Comparison of ENCODE assay signal across 19 cellular contexts in the genomic region with DNA sequence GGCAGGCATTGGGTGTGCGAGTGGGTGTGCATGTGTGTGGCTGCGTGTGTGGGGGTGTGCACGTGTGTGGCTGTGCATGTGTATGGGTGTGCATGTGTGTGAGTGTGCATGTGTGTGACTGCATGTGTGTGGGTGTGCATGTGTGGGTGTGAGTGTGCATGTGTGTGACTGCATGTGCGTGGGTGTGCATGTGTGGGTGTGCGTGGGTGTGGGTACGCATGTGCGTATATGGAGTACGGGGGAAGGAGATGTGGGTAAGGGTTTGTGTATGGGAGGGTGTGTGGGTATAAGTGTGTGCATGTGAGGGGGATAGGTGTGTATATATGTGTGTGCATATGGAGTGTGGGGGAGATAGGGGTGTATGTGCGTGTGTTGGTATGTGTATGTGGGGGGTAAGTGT.
A peak's percentile ranks its signal among the peaks of the same experiment; 100 is the strongest.
DNase-seq lines count a peak whose midpoint lies in the region; ATAC-seq, FAIRE-seq and TF ChIP-seq lines count a peak whose summit lies in the region.
"Had no signal": no experiment of that assay in that cellular context is flagged by ENCODE, and none has a peak within 500 bp of the region (broad histone marks: within the 10 kb centered on the region; RNA-seq: fewer than 3 reads in every experiment).

No MANE protein-coding gene starts in this region.

- no peak overlapping the region for H2BK120ac ChIP-seq in H1 (replicated peaks; ENCODE audit: low read depth, low read length)
- no peak overlapping the region for H2BK120ac ChIP-seq in trophoblast cell (ENCODE audit: insufficient read depth, low read length, poor library complexity)

- peaks cover 0 to 2% of the 10 kb centered on the region in 2 experiments for H4K20me1 ChIP-seq in H1 (replicated peaks in 1 of 2; ENCODE audit: control insufficient read depth in 1 of 2, insufficient read depth in 2 of 2, low read length in 2 of 2)

- H4K12ac ChIP-seq in trophoblast cell (ENCODE audit: low read depth, low read length), result no peak overlapping the region

- H3K27ac Mint-ChIP-seq in activated T-cell treated with anti-CD3 and anti-CD28 coated beads, Interleukin-2, amount 50 U/mL, for 24 hours, result peak overlapping the region; percentile 61
- H3K27ac Mint-ChIP-seq in activated T-cell treated with anti-CD3 and anti-CD28 coated beads, Interleukin-2, amount 50 U/mL, for 72 hours, result no peak overlapping the region
- no peak overlapping the region for H3K27ac Mint-ChIP-seq in endodermal cell

- H4K91ac ChIP-seq in H1 (replicated peaks; ENCODE audit: insufficient read length, low read length) (no peak overlapping the region), trophoblast cell (ENCODE audit: low read depth, low read length) (no peak overlapping the region)

- intact Hi-C loops in breast epithelium (cut with DNase I; ENCODE audit: low total_unique reads), result no loop called here

- H3K9me3 ChIP-seq in HEK293 (ENCODE audit: control insufficient read depth, insufficient read depth, low read depth, low read length) (no peaks in the 10 kb centered on the region), H1 (ENCODE audit: insufficient read depth in 2 of 2, low read depth in 1 of 2, low read length in 1 of 2) (no peaks in the 10 kb centered on the region), trophoblast cell (ENCODE audit: insufficient read depth, low read depth, low read length) (peaks cover 2% of the 10 kb centered on the region), breast epithelium (no peaks in the 10 kb centered on the region), endodermal cell (ENCODE audit: control insufficient read depth, low read length) (no peaks in the 10 kb centered on the region)

- H3K18ac ChIP-seq in H1 (ENCODE audit: extremely low read depth, low read length) (no peak overlapping the region), trophoblast cell (ENCODE audit: low read length) (no peak overlapping the region)

- H2BK20ac ChIP-seq in H1 (ENCODE audit: low read length), result no peak overlapping the region

- H3K14ac ChIP-seq in H1 (ENCODE audit: insufficient read length), result no peak overlapping the region
- no peak overlapping the region for H3K14ac ChIP-seq in trophoblast cell (ENCODE audit: low read length)

- TF ChIP-seq CTCF in HEK293 (tag by site-specific recombination; IDR thresholded peaks at IDR 0.05), result no peak
- TF ChIP-seq CTCF in H1 (IDR thresholded peaks at IDR 0.05; ENCODE audit: control extremely low read depth in 1 of 3, insufficient read depth in 1 of 3, low read depth in 1 of 3, low read length in 3 of 3), result no peak
- no peak for TF ChIP-seq CTCF in breast epithelium (IDR thresholded peaks at IDR 0.05)
- no peak for TF ChIP-seq CTCF in endodermal cell (conservative IDR thresholded peaks at IDR 0.05)

- H3K79me2 ChIP-seq in H1 (ENCODE audit: control insufficient read depth in 1 of 2, insufficient read depth in 2 of 2, low read length in 2 of 2) (no peaks in the 10 kb centered on the region), trophoblast cell (ENCODE audit: control insufficient read depth, insufficient read depth, low read length, poor library complexity) (no peaks in the 10 kb centered on the region)

- no peak overlapping the region for H3K4me3 Mint-ChIP-seq in activated T-cell treated with anti-CD3 and anti-CD28 coated beads, Interleukin-2, amount 50 U/mL, for 24 hours
- H3K4me3 Mint-ChIP-seq in activated T-cell treated with anti-CD3 and anti-CD28 coated beads, Interleukin-2, amount 50 U/mL, for 72 hours, result no peak overlapping the region
- no peak overlapping the region for H3K4me3 Mint-ChIP-seq in endodermal cell

- no peak for TF ChIP-seq POLR2A in H1 (IDR thresholded peaks at IDR 0.05; ENCODE audit: control extremely low read depth in 1 of 2, low read depth in 2 of 2, low read length in 2 of 2)
- TF ChIP-seq POLR2A in breast epithelium (IDR thresholded peaks at IDR 0.05), result no peak

- no peak overlapping the region for H2BK12ac ChIP-seq in H1 (ENCODE audit: low read depth, low read length)
- H2BK12ac ChIP-seq in trophoblast cell (ENCODE audit: low read length), result no peak overlapping the region

- CTCF ChIA-PET in HEK293 (lab: Yijun Ruan, JAX) (no interaction called here), H1 (lab: Charles Lee; ENCODE audit: partially characterized antibody) (interaction anchor here (1.7 kb wide), 1 partner anchor 30 kb away, joined by 3 read pairs; no protein-coding TSS in a partner anchor)

- POLR2A ChIA-PET in HEK293 (lab: Yijun Ruan, JAX), result no interaction called here
- POLR2A ChIA-PET in H1 (lab: Charles Lee; ENCODE audit: partially characterized antibody), result no interaction called here

- peaks cover 73% of the 10 kb centered on the region for H3K4me1 Mint-ChIP-seq in activated T-cell treated with anti-CD3 and anti-CD28 coated beads, Interleukin-2, amount 50 U/mL, for 24 hours (ENCODE audit: low read depth)
- H3K4me1 Mint-ChIP-seq in activated T-cell treated with anti-CD3 and anti-CD28 coated beads, Interleukin-2, amount 50 U/mL, for 72 hours (ENCODE audit: low read depth), result peaks cover 75% of the 10 kb centered on the region
- H3K4me1 Mint-ChIP-seq in endodermal cell, result no peaks in the 10 kb centered on the region

- H4K5ac ChIP-seq in H1 (ENCODE audit: insufficient read length, low read depth, low read length), result no peak overlapping the region

- H2AFZ ChIP-seq in H1 (ENCODE audit: low read length), result no peak overlapping the region
- H2AFZ ChIP-seq in trophoblast cell (ENCODE audit: insufficient read depth, low read length, poor library complexity), result no peak overlapping the region

- H3K23ac ChIP-seq in H1 (ENCODE audit: insufficient read length) (no peak overlapping the region), trophoblast cell (ENCODE audit: low read length) (no peak overlapping the region)

- peaks cover 8% of the 10 kb centered on the region for H3K9me3 Mint-ChIP-seq in activated T-cell treated with anti-CD3 and anti-CD28 coated beads, Interleukin-2, amount 50 U/mL, for 24 hours
- H3K9me3 Mint-ChIP-seq in activated T-cell treated with anti-CD3 and anti-CD28 coated beads, Interleukin-2, amount 50 U/mL, for 72 hours, result peaks cover 3 to 6% of the 10 kb centered on the region in 2 donors
- H3K9me3 Mint-ChIP-seq in endodermal cell, result no peaks in the 10 kb centered on the region

- H3K27me3 Mint-ChIP-seq in activated T-cell treated with anti-CD3 and anti-CD28 coated beads, Interleukin-2, amount 50 U/mL, for 24 hours, result no peaks in the 10 kb centered on the region
- no peaks in the 10 kb centered on the region for H3K27me3 Mint-ChIP-seq in activated T-cell treated with anti-CD3 and anti-CD28 coated beads, Interleukin-2, amount 50 U/mL, for 72 hours (ENCODE audit: low read depth)
- H3K27me3 Mint-ChIP-seq in endodermal cell (ENCODE audit: insufficient read depth), result no peaks in the 10 kb centered on the region

- TF ChIP-seq RAD21 in H1 (IDR thresholded peaks at IDR 0.05 in 1 of 2, conservative IDR thresholded peaks at IDR 0.05 in 1 of 2; ENCODE audit: low read depth in 2 of 2, low read length in 2 of 2), result no peak

- no peak for ATAC-seq in activated T-cell treated with anti-CD3 and anti-CD28 coated beads, Interleukin-2, amount 50 U/mL, for 72 hours (replicated peaks in 1 of 2)
- no peak for ATAC-seq in HG02973 (IDR thresholded peaks at IDR 0.05; ENCODE audit: unreplicated experiment)

- H2BK15ac ChIP-seq in H1 (ENCODE audit: low read length), result no peak overlapping the region

- no peak overlapping the region for H3K9ac ChIP-seq in H1 (replicated peaks in 1 of 4; ENCODE audit: extremely low read depth in 1 of 4, low read depth in 3 of 4, low read length in 3 of 4)
- no peak overlapping the region for H3K9ac ChIP-seq in trophoblast cell (ENCODE audit: low read length)
- H3K9ac ChIP-seq in endodermal cell (ENCODE audit: extremely low read depth, low read length, poor library complexity, severe bottlenecking), result no peak overlapping the region

- H3K4me2 ChIP-seq in H1 (ENCODE audit: insufficient read depth in 1 of 2, low read depth in 2 of 2, low read length in 2 of 2) (no peak overlapping the region), trophoblast cell (ENCODE audit: low read length) (no peak overlapping the region)

- H3K56ac ChIP-seq in H1 (replicated peaks; ENCODE audit: insufficient read length, low read depth, low read length), result no peak overlapping the region

- TF ChIP-seq EP300 in H1 (IDR thresholded peaks at IDR 0.05; ENCODE audit: borderline replicate concordance in 1 of 2, low read depth in 2 of 2, low read length in 2 of 2), result no peak

- peaks cover 26% of the 10 kb centered on the region for H3K36me3 Mint-ChIP-seq in activated T-cell treated with anti-CD3 and anti-CD28 coated beads, Interleukin-2, amount 50 U/mL, for 24 hours (ENCODE audit: low read depth)
- H3K36me3 Mint-ChIP-seq in activated T-cell treated with anti-CD3 and anti-CD28 coated beads, Interleukin-2, amount 50 U/mL, for 72 hours (ENCODE audit: insufficient read depth in 2 of 2), result peaks cover 4 to 7% of the 10 kb centered on the region in 2 donors
- no peaks in the 10 kb centered on the region for H3K36me3 Mint-ChIP-seq in endodermal cell (ENCODE audit: low read depth)

- H3K23me2 ChIP-seq in H1 (ENCODE audit: low read depth, low read length), result peaks cover 1% of the 10 kb centered on the region; the same call in 1 of the 2 replicates

- no peak for DNase-seq in activated T-cell treated with anti-CD3 and anti-CD28 coated beads, Interleukin-2, amount 50 U/mL, for 24 hours
- no peak for DNase-seq in activated T-cell treated with anti-CD3 and anti-CD28 coated beads, Interleukin-2, amount 50 U/mL, for 72 hours
- DNase-seq in H1 (ENCODE audit: low read depth in 1 of 2, low spot score in 2 of 2) (no peak), trophoblast cell (no peak), breast epithelium (ENCODE audit: low spot score in 2 of 2) (no peak), endodermal cell (no peak)
- DNase-seq: COR-L47, DMS153, EL, HCEC 1CT, KBM-7, NCI-H1436, NCI-H2029 treated with DMSO at 0.1 percent for 48 hours, NCI-H2171 treated with DMSO at 0.1 percent for 48 hours, NCI-H748 treated with DMSO at 0.1 percent for 48 hours, RPMI8226 had no signal

- H3K79me1 ChIP-seq in H1 (ENCODE audit: low read depth, low read length) (no peaks in the 10 kb centered on the region), trophoblast cell (ENCODE audit: low read length) (no peaks in the 10 kb centered on the region)

- H3K36me3 ChIP-seq in HEK293 (ENCODE audit: control insufficient read depth in 2 of 2, insufficient read depth in 1 of 2, low read length in 2 of 2), result no peaks in the 10 kb centered on the region
- no peaks in the 10 kb centered on the region for H3K36me3 ChIP-seq in H1 (ENCODE audit: control insufficient read depth in 2 of 4, insufficient read depth in 4 of 4, low read length in 3 of 4)
- no peaks in the 10 kb centered on the region for H3K36me3 ChIP-seq in trophoblast cell (ENCODE audit: control insufficient read depth in 1 of 2, insufficient read depth in 2 of 2, low read length in 2 of 2)
- H3K36me3 ChIP-seq in breast epithelium, result no peaks in the 10 kb centered on the region
- H3K36me3 ChIP-seq in endodermal cell (ENCODE audit: control insufficient read depth, insufficient read depth, low read length), result no peaks in the 10 kb centered on the region

- no peak for FAIRE-seq in H1 (lab: Jason Lieb, UNC)

- H3K4ac ChIP-seq in H1 (replicated peaks; ENCODE audit: insufficient read length, low read depth, low read length) (no peak overlapping the region), trophoblast cell (ENCODE audit: low read depth, low read length) (no peak overlapping the region)

- 85 to 100% methylated on average over 3 to 9 of the region's 9 CpGs for WGBS in H1 (ENCODE audit: extremely low coverage in 1 of 2, insufficient coverage in 1 of 2, insufficient read length in 1 of 2, insufficient replicate concordance in 2 of 2, low coverage in 1 of 2, low lambda C conversion rate in 2 of 2, missing lambda C conversion rate in 1 of 2), 2 experiments
- WGBS in trophoblast cell (ENCODE audit: extremely low coverage, insufficient coverage, insufficient read length), result 100% methylated on average over 5 of the region's 9 CpGs
- 82 to 83% methylated on average over 6 to 9 of the region's 9 CpGs for WGBS in endodermal cell (ENCODE audit: insufficient coverage in 1 of 2, insufficient read length in 1 of 2), 2 experiments

- H2AK5ac ChIP-seq in H1 (ENCODE audit: low read depth, low read length), result no peak overlapping the region
- H2AK5ac ChIP-seq in trophoblast cell (ENCODE audit: low read length), result no peak overlapping the region

- H3K27me3 ChIP-seq in H1 (replicated peaks in 1 of 4; ENCODE audit: control insufficient read depth in 3 of 4, extremely low read depth in 1 of 4, insufficient read depth in 3 of 4, low read length in 3 of 4), result no peaks in the 10 kb centered on the region
- H3K27me3 ChIP-seq in trophoblast cell (ENCODE audit: insufficient read depth, low read length), result no peaks in the 10 kb centered on the region
- no peaks in the 10 kb centered on the region for H3K27me3 ChIP-seq in breast epithelium
- H3K27me3 ChIP-seq in endodermal cell (ENCODE audit: control insufficient read depth, insufficient read depth, low read length, poor library complexity, severe bottlenecking), result no peaks in the 10 kb centered on the region

- H4K8ac ChIP-seq in H1 (ENCODE audit: extremely low read depth, insufficient read depth, low read length) (no peak overlapping the region), trophoblast cell (ENCODE audit: low read depth, low read length) (no peak overlapping the region)

- H3K27ac ChIP-seq in HEK293 (ENCODE audit: extremely low read depth, low read depth, low read length) (no peak overlapping the region), H1 (ENCODE audit: low read depth, low read length) (no peak overlapping the region), trophoblast cell (ENCODE audit: low read depth, low read length) (no peak overlapping the region), breast epithelium (no peak overlapping the region), endodermal cell (ENCODE audit: low read depth, low read length) (no peak overlapping the region)
- H3K27ac ChIP-seq: C4-2B had no signal

- H3K4me1 ChIP-seq in HEK293 (ENCODE audit: control insufficient read depth, insufficient read depth, low read length) (no peaks in the 10 kb centered on the region), H1 (replicated peaks in 1 of 4; ENCODE audit: control insufficient read depth in 3 of 4, insufficient read depth in 4 of 4, low read length in 3 of 4) (no peaks in the 10 kb centered on the region), trophoblast cell (ENCODE audit: control insufficient read depth in 1 of 2, insufficient read depth in 2 of 2, low read length in 2 of 2) (no peaks in the 10 kb centered on the region), breast epithelium (no peaks in the 10 kb centered on the region), endodermal cell (ENCODE audit: control insufficient read depth, insufficient read depth, low read length) (no peaks in the 10 kb centered on the region)

- 0 out of 2 replicates have a peak overlapping the region, but pooled peaks have one; percentile 5 for H2BK5ac ChIP-seq in H1 (ENCODE audit: low read depth, low read length)
- no peak overlapping the region for H2BK5ac ChIP-seq in trophoblast cell (ENCODE audit: low read depth, low read length, poor library complexity)

- H3K4me3 ChIP-seq in HEK293 (ENCODE audit: low read depth, low read length) (no peak overlapping the region), H1 (ENCODE audit: extremely low read depth in 1 of 4, insufficient read depth in 2 of 4, low read depth in 3 of 4, low read length in 4 of 4) (no peak overlapping the region), trophoblast cell (ENCODE audit: low read depth, low read length) (peak overlapping the region; percentile 11), breast epithelium (no peak overlapping the region), endodermal cell (ENCODE audit: low read length) (no peak overlapping the region)
